Comparison of ENCODE assay signal across 23 cellular contexts in genomic region chr16:3511286-3512180, GRCh38. TPM values are rescaled to one million over a fixed set of nuclear protein-coding genes. Genes with fewer than 3 reads are reported as not detected.
DNase-seq lines count a peak whose midpoint lies in the region; ATAC-seq and TF ChIP-seq lines count a peak whose summit lies in the region.
"Had no signal": no experiment of that assay in that cellular context is flagged by ENCODE, and none has a peak within 500 bp of the region (broad histone marks: within the 10 kb centered on the region; RNA-seq: fewer than 3 reads in every experiment).

No MANE protein-coding gene starts in this region.

- H3K23ac ChIP-seq in H9 (ENCODE audit: insufficient read length, low read depth, low read length): no peak overlapping the region

- no peak overlapping the region for H2BK20ac ChIP-seq in H9 (ENCODE audit: low read depth, low read length, poor library complexity, severe bottlenecking)

- no peak overlapping the region for H3K14ac ChIP-seq in H9 (ENCODE audit: insufficient read depth, low read length)

- H3K27me3 ChIP-seq in H9 (ENCODE audit: insufficient read depth, low read length) (no peaks in the 10 kb centered on the region), BE2C (no peaks in the 10 kb centered on the region)
- H3K27me3 ChIP-seq: BLaER1 treated with 17β-estradiol and CSF1 and Interleukin-3, amounts not matched to agents 10 nM and 100 nM; ovary had no signal

- H3T11ph ChIP-seq in H9 (ENCODE audit: low read length): no peak overlapping the region

- ATAC-seq in sciatic nerve (no peak), GM18907 (IDR thresholded peaks at IDR 0.05; ENCODE audit: unreplicated experiment) (no peak), GM18519 (IDR thresholded peaks at IDR 0.05; ENCODE audit: low FRiP score, unreplicated experiment) (no peak)
- ATAC-seq: Panc1, right cardiac atrium had no signal

- H3K79me2 ChIP-seq in H9 (ENCODE audit: insufficient read depth, low read length): no peaks in the 10 kb centered on the region

- WGBS in H9 (ENCODE audit: extremely low coverage, insufficient read length, low lambda C conversion rate): no CpG with 5 or more reads among the region's 23 CpGs

- no peak overlapping the region for H3K18ac ChIP-seq in H9 (ENCODE audit: insufficient read length, low read depth, low read length)

- TF ChIP-seq CTCF in H9 (conservative IDR thresholded peaks at IDR 0.05) (no peak), BE2C (IDR thresholded peaks at IDR 0.05; ENCODE audit: low read depth, low read length) (no peak)

- no peak overlapping the region for H3K4me2 ChIP-seq in H9 (ENCODE audit: insufficient read depth, insufficient read length, low read length)
- H3K4me2 ChIP-seq: BLaER1 treated with 17β-estradiol and CSF1 and Interleukin-3, amounts not matched to agents 10 nM and 100 nM had no signal

- H2AK5ac ChIP-seq in H9 (ENCODE audit: insufficient read length, low read length): no peak overlapping the region

- no peak overlapping the region for H3K4ac ChIP-seq in H9 (ENCODE audit: low read depth, low read length)

- no peak overlapping the region for H3K4me3 ChIP-seq in BE2C (ENCODE audit: low read depth, low read length)
- H3K4me3 ChIP-seq: BLaER1 treated with 17β-estradiol and CSF1 and Interleukin-3, amounts not matched to agents 10 nM and 100 nM; ovary had no signal

- no peak overlapping the region for H4K8ac ChIP-seq in H9 (replicated peaks; ENCODE audit: insufficient read length, low read depth, low read length)

- H3K36me3 Mint-ChIP-seq in H9 (ENCODE audit: insufficient read depth in 1 of 3, low read depth in 3 of 3): peaks cover 24 to 65% (median 49%) of the 10 kb centered on the region in 3 experiments; a peak in 6 of 7 replicates
- H3K36me3 Mint-ChIP-seq in activated naive CD8-positive, alpha-beta T cell treated with anti-CD3 and anti-CD28 coated beads for 36 hours: peaks cover 31% of the 10 kb centered on the region

- H3K27me3 Mint-ChIP-seq in H9 (ENCODE audit: low read depth): no peaks in the 10 kb centered on the region
- H3K27me3 Mint-ChIP-seq in activated naive CD8-positive, alpha-beta T cell treated with anti-CD3 and anti-CD28 coated beads for 36 hours: no peaks in the 10 kb centered on the region
- H3K27me3 Mint-ChIP-seq: memory B cell, naive B cell, type B pancreatic cell had no signal

- peak overlapping the region in 2 of 3 experiments; percentile 76 to 77; a peak in 2 of 7 replicates for H3K27ac Mint-ChIP-seq in H9
- peak overlapping the region; percentile 53 for H3K27ac Mint-ChIP-seq in activated naive CD8-positive, alpha-beta T cell treated with anti-CD3 and anti-CD28 coated beads for 36 hours
- H3K27ac Mint-ChIP-seq: memory B cell, type B pancreatic cell had no signal

- H3K56ac ChIP-seq in H9 (ENCODE audit: insufficient read length, low read depth, low read length): no peak overlapping the region

- H3K4me1 Mint-ChIP-seq in H9: peaks cover 0 to 4% of the 10 kb centered on the region in 2 experiments; a peak in 2 of 4 replicates
- H3K4me1 Mint-ChIP-seq in activated naive CD8-positive, alpha-beta T cell treated with anti-CD3 and anti-CD28 coated beads for 36 hours: peaks cover 34% of the 10 kb centered on the region
- H3K4me1 Mint-ChIP-seq: memory B cell had no signal

- H3K9me3 Mint-ChIP-seq in H9: no peaks in the 10 kb centered on the region
- H3K9me3 Mint-ChIP-seq in activated naive CD8-positive, alpha-beta T cell treated with anti-CD3 and anti-CD28 coated beads for 36 hours: no peaks in the 10 kb centered on the region
- H3K9me3 Mint-ChIP-seq: memory B cell, naive B cell, type B pancreatic cell had no signal

- no peak overlapping the region for H4K5ac ChIP-seq in H9 (ENCODE audit: insufficient read length, low read depth, low read length)

- no peaks in the 10 kb centered on the region for H3K79me1 ChIP-seq in H9 (ENCODE audit: insufficient read depth, low read depth, low read length, poor library complexity, severe bottlenecking)

- H2BK120ac ChIP-seq in H9 (ENCODE audit: low read depth, low read length, poor library complexity, severe bottlenecking): no peak overlapping the region

- no peak overlapping the region for H2BK5ac ChIP-seq in H9 (ENCODE audit: insufficient read length, low read length)

- H3K4me1 ChIP-seq in H9 (ENCODE audit: insufficient read depth, low read length): no peaks in the 10 kb centered on the region
- no peaks in the 10 kb centered on the region for H3K4me1 ChIP-seq in BE2C

- no peak overlapping the region for H3K27ac ChIP-seq in H9 (ENCODE audit: insufficient read length, low read depth, low read length)
- H3K27ac ChIP-seq: BLaER1 treated with 17β-estradiol and CSF1 and Interleukin-3, amounts not matched to agents 10 nM and 100 nM; ovary had no signal

- H3K9me3 ChIP-seq in H9 (ENCODE audit: control insufficient read depth, low read depth, low read length) (no peaks in the 10 kb centered on the region), BE2C (no peaks in the 10 kb centered on the region)
- H3K9me3 ChIP-seq: BLaER1 treated with 17β-estradiol and CSF1 and Interleukin-3, amounts not matched to agents 10 nM and 100 nM; ovary had no signal

- no peak overlapping the region for H3K4me3 Mint-ChIP-seq in H9
- H3K4me3 Mint-ChIP-seq in activated naive CD8-positive, alpha-beta T cell treated with anti-CD3 and anti-CD28 coated beads for 36 hours: no peak overlapping the region
- H3K4me3 Mint-ChIP-seq: memory B cell, naive B cell, type B pancreatic cell had no signal

- no peak overlapping the region for H2BK15ac ChIP-seq in H9 (ENCODE audit: low read depth, low read length)

- intact Hi-C loops in sciatic nerve (cut with DNase I): no loop called here

- H3K23me2 ChIP-seq in H9 (ENCODE audit: insufficient read length, low read depth, low read length, poor library complexity, severe bottlenecking): no peaks in the 10 kb centered on the region

- H3K36me3 ChIP-seq in BE2C: peaks cover 40% of the 10 kb centered on the region
- H3K36me3 ChIP-seq: ovary had no signal

- no peaks in the 10 kb centered on the region for H4K20me1 ChIP-seq in H9 (ENCODE audit: control insufficient read depth, insufficient read depth, insufficient read length)
- H4K20me1 ChIP-seq: BLaER1 treated with 17β-estradiol and CSF1 and Interleukin-3, amounts not matched to agents 10 nM and 100 nM had no signal

- DNase-seq in activated T-cell treated with anti-CD3 and anti-CD28 coated beads, Interleukin-2, amount 50 U/mL, for 1 hour: peak; percentile 17
- DNase-seq in activated T-cell treated with anti-CD3 and anti-CD28 coated beads for 4 hours: no peak
- peak; percentile 24 for DNase-seq in H9
- no peak for DNase-seq in activated naive CD8-positive, alpha-beta T cell treated with anti-CD3 and anti-CD28 coated beads for 36 hours
- DNase-seq in sciatic nerve (ENCODE audit: low spot score): peak; percentile 27
- no peak for DNase-seq in BE2C
- DNase-seq: central memory CD4-positive, alpha-beta T cell; KBM-7; naive B cell; NCI-H146; NCI-H510A treated with DMSO at 0.1 percent for 48 hours; NK-92 treated with Interleukin-12 subunit alpha and Interleukin-12 subunit beta, amount 100 ng/mL, for 24 hours; right cardiac atrium had no signal

- H3K9ac ChIP-seq in H9 (ENCODE audit: extremely low read depth, insufficient read length, low read length): no peak overlapping the region
- H3K9ac ChIP-seq: BLaER1 treated with 17β-estradiol and CSF1 and Interleukin-3, amounts not matched to agents 10 nM and 100 nM had no signal

- H2AFZ ChIP-seq in H9 (ENCODE audit: low read length): no peak overlapping the region

- H4K91ac ChIP-seq in H9 (ENCODE audit: insufficient read length, low read depth, low read length): no peak overlapping the region

- H2BK12ac ChIP-seq in H9 (ENCODE audit: insufficient read length, low read depth, low read length): no peak overlapping the region

RNA-seq across cellular contexts. Expression of gene CLUAP1, which starts 10.7 kb away (rescaled TPM):
- total RNA-seq in H9 (2021) (10.6 and 13.4 TPM in 2 replicates), sciatic nerve (32.7 TPM)
- 10 to 100 TPM in 1 of 2 experiments, 1 to 10 TPM in 1; 8.8 to 10.1 TPM for total RNA-seq in activated naive CD8-positive, alpha-beta T cell treated with anti-CD3 and anti-CD28 coated beads for 36 hours
- 41.5 TPM for polyA plus RNA-seq in BE2C (2012; ENCODE audit: insufficient read depth, insufficient read length, low read depth)

RNA-seq across cellular contexts. Expression of gene C16orf90, which starts 16.2 kb away (rescaled TPM):
- total RNA-seq in H9 (2021) (not detected in 2 replicates), sciatic nerve (not detected)
- not detected for total RNA-seq in activated naive CD8-positive, alpha-beta T cell treated with anti-CD3 and anti-CD28 coated beads for 36 hours
- polyA plus RNA-seq in BE2C (2012; ENCODE audit: insufficient read depth, insufficient read length, low read depth): not detected
- total RNA-seq: aorta, dermis microvascular lymphatic vessel endothelial cell, G401, ovary, right cardiac atrium had no signal
- polyA plus RNA-seq: aorta, ovary, right cardiac atrium had no signal

Comparison
In these comparisons a context has a peak if more than half of its experiments do, and no peak if none do; other contexts are left out.
1. DNase-seq: peak in activated T-cell treated with anti-CD3 and anti-CD28 coated beads, Interleukin-2, amount 50 U/mL, for 1 hour (single experiment), H9 (single experiment) and sciatic nerve (single experiment); none in activated T-cell treated with anti-CD3 and anti-CD28 coated beads for 4 hours (single experiment), activated naive CD8-positive, alpha-beta T cell treated with anti-CD3 and anti-CD28 coated beads for 36 hours (single experiment) and BE2C (single experiment).